Comparison of ENCODE assay signal across 8 cellular contexts in genomic region chr11:12185914-12186313, GRCh38.
A peak's percentile ranks its signal among the peaks of the same experiment; 100 is the strongest.
DNase-seq lines count a peak whose midpoint lies in the region; ATAC-seq and TF ChIP-seq lines count a peak whose summit lies in the region.
"Had no signal": no experiment of that assay in that cellular context is flagged by ENCODE, and none has a peak within 500 bp of the region (broad histone marks: within the 10 kb centered on the region; RNA-seq: fewer than 3 reads in every experiment).

No MANE protein-coding gene starts in this region.

- H3K9me3 ChIP-seq in RWPE2 (ENCODE audit: severe bottlenecking) (no peaks in the 10 kb centered on the region), HAP-1 (no peaks in the 10 kb centered on the region)
- H3K9me3 ChIP-seq in naive thymus-derived CD4-positive, alpha-beta T cell (ENCODE audit: control insufficient read depth in 2 of 3, low read length in 3 of 3) = no peaks in the 10 kb centered on the region

- H3K4me1 ChIP-seq in RWPE2 (ENCODE audit: insufficient read depth, poor library complexity, severe bottlenecking) (peaks cover 61% of the 10 kb centered on the region), HAP-1 (peaks cover 3% of the 10 kb centered on the region)
- no peaks in the 10 kb centered on the region for H3K4me1 ChIP-seq in naive thymus-derived CD4-positive, alpha-beta T cell (ENCODE audit: control insufficient read depth in 2 of 2, insufficient read depth in 2 of 2, low read length in 2 of 2)

- ATAC-seq in RWPE2 (ENCODE audit: low read depth) = no peak
- ATAC-seq in stimulated activated naive CD8-positive, alpha-beta T cell treated with anti-CD3 and anti-CD28 coated beads, Interleukin-15, Interleukin-2, amounts not matched to agents 100 U/mL and 50 U/mL, for 24 hours = no peak
- no peak for ATAC-seq in naive thymus-derived CD4-positive, alpha-beta T cell
- no peak for ATAC-seq in naive thymus-derived CD8-positive, alpha-beta T cell

- CTCF ChIA-PET in naive thymus-derived CD4-positive, alpha-beta T cell (lab: Charles Lee) = no interaction called here

- peak overlapping the region; percentile 99 for H3K27ac ChIP-seq in RWPE2 (ENCODE audit: poor library complexity, severe bottlenecking)
- no peak overlapping the region for H3K27ac ChIP-seq in naive thymus-derived CD4-positive, alpha-beta T cell (ENCODE audit: low read depth, low read length)

- peaks cover 0 to 9% (median 0%) of the 10 kb centered on the region in 5 donors for H3K36me3 Mint-ChIP-seq in naive thymus-derived CD4-positive, alpha-beta T cell
- no peaks in the 10 kb centered on the region for H3K36me3 Mint-ChIP-seq in naive thymus-derived CD8-positive, alpha-beta T cell

- POLR2A ChIA-PET in naive thymus-derived CD4-positive, alpha-beta T cell (lab: Charles Lee) = interaction anchor here (0.6 to 0.7 kb wide), 2 partner anchors 11 to 16 kb away, joined by 3 to 4 read pairs; no protein-coding TSS in a partner anchor
- POLR2A ChIA-PET in naive thymus-derived CD8-positive, alpha-beta T cell (lab: Charles Lee) = no interaction called here

- no peak for TF ChIP-seq CTCF in RWPE2 (IDR thresholded peaks at IDR 0.05; ENCODE audit: poor library complexity, severe bottlenecking)

- H3K27me3 ChIP-seq in RWPE2 (ENCODE audit: insufficient read depth, poor library complexity, severe bottlenecking) = no peaks in the 10 kb centered on the region
- H3K27me3 ChIP-seq in naive thymus-derived CD4-positive, alpha-beta T cell (ENCODE audit: control insufficient read depth in 2 of 2, insufficient read depth in 2 of 2, low read length in 2 of 2) = no peaks in the 10 kb centered on the region
- H3K27me3 ChIP-seq in HAP-1 (ENCODE audit: low read depth) = no peaks in the 10 kb centered on the region

- intact Hi-C loops in naive thymus-derived CD4-positive, alpha-beta T cell (cut with micrococcal nuclease) = no loop called here

- H3K9me3 Mint-ChIP-seq in naive thymus-derived CD4-positive, alpha-beta T cell = no peaks in the 10 kb centered on the region
- H3K9me3 Mint-ChIP-seq in naive thymus-derived CD8-positive, alpha-beta T cell = no peaks in the 10 kb centered on the region

- H3K36me3 ChIP-seq in RWPE2 (ENCODE audit: low read depth) (peaks cover 59% of the 10 kb centered on the region), HAP-1 (replicated peaks) (no peaks in the 10 kb centered on the region)
- no peaks in the 10 kb centered on the region for H3K36me3 ChIP-seq in naive thymus-derived CD4-positive, alpha-beta T cell (ENCODE audit: control insufficient read depth in 2 of 3, insufficient read depth in 3 of 3, low read length in 3 of 3)

- no peak overlapping the region for H3K4me3 Mint-ChIP-seq in naive thymus-derived CD4-positive, alpha-beta T cell
- H3K4me3 Mint-ChIP-seq in naive thymus-derived CD8-positive, alpha-beta T cell = no peak overlapping the region

- H3K4me1 Mint-ChIP-seq in naive thymus-derived CD4-positive, alpha-beta T cell = peaks cover 6 to 51% (median 20%) of the 10 kb centered on the region in 7 donors
- H3K4me1 Mint-ChIP-seq in naive thymus-derived CD8-positive, alpha-beta T cell = peaks cover 2 to 9% (median 6%) of the 10 kb centered on the region in 4 donors

- no peak overlapping the region for H3K4me3 ChIP-seq in RWPE2 (ENCODE audit: severe bottlenecking)
- no peak overlapping the region for H3K4me3 ChIP-seq in naive thymus-derived CD4-positive, alpha-beta T cell (ENCODE audit: low read length)
- no peak overlapping the region for H3K4me3 ChIP-seq in HAP-1

- in situ Hi-C loops in HAP-1 (cut with MboI; ENCODE audit: low sequenced_read_pairs) = no loop called here

- no peaks in the 10 kb centered on the region for H3K27me3 Mint-ChIP-seq in naive thymus-derived CD4-positive, alpha-beta T cell
- no peaks in the 10 kb centered on the region for H3K27me3 Mint-ChIP-seq in naive thymus-derived CD8-positive, alpha-beta T cell

- peak; percentile 64 for DNase-seq in LHCN-M2 (ENCODE audit: low read depth)
- no peak for DNase-seq in RWPE2 (ENCODE audit: low spot score)
- peak; percentile 75 for DNase-seq in foreskin melanocyte
- DNase-seq in stimulated activated naive CD8-positive, alpha-beta T cell treated with anti-CD3 and anti-CD28 coated beads, Interleukin-15, Interleukin-2, amounts not matched to agents 100 U/mL and 50 U/mL, for 24 hours = peak; percentile 2
- no peak for DNase-seq in naive thymus-derived CD4-positive, alpha-beta T cell
- no peak for DNase-seq in HAP-1 (ENCODE audit: low spot score in 2 of 2)
- no peak for DNase-seq in naive thymus-derived CD8-positive, alpha-beta T cell
- DNase-seq: activated CD8-positive, alpha-beta memory T cell treated with anti-CD3 and anti-CD28 coated beads, Interleukin-2, amount 50 U/mL, for 48 hours had no signal

- H3K27ac Mint-ChIP-seq in naive thymus-derived CD4-positive, alpha-beta T cell = no peak overlapping the region
- peak overlapping the region in 1 of 10 donors; percentile 9 for H3K27ac Mint-ChIP-seq in naive thymus-derived CD8-positive, alpha-beta T cell

Comparison
In these comparisons a context has a peak if more than half of its experiments do, and no peak if none do; other contexts are left out.
1. DNase-seq: peak in LHCN-M2 (single experiment), foreskin melanocyte (single experiment) and stimulated activated naive CD8-positive, alpha-beta T cell treated with anti-CD3 and anti-CD28 coated beads, Interleukin-15, Interleukin-2, amounts not matched to agents 100 U/mL and 50 U/mL, for 24 hours (single experiment); none in RWPE2 (single experiment), naive thymus-derived CD4-positive, alpha-beta T cell (0 of 9), HAP-1 (0 of 2) and naive thymus-derived CD8-positive, alpha-beta T cell (0 of 10).